In genomic region chr12:6201199-6201608, GRCh38 we compare ENCODE assay signal across 8 cellular contexts. TPM values are rescaled to one million over a fixed set of nuclear protein-coding genes. Genes with fewer than 3 reads are reported as not detected.
DNase-seq lines count a peak whose midpoint lies in the region; ATAC-seq and TF ChIP-seq lines count a peak whose summit lies in the region.

No MANE protein-coding gene starts in this region.

- H3K4me3 Mint-ChIP-seq in T-helper 17 cell, result peak overlapping the region; percentile 50

- H3K36me3 ChIP-seq in gastrocnemius medialis, result no peaks in the 10 kb centered on the region

- DNase-seq in NCI-H82 (lab: John Stamatoyannopoulos, UW) (peak; percentile 44), NCI-H82 treated with DMSO at 0.1 percent for 48 hours (lab: John Stamatoyannopoulos, UW; ENCODE audit: unreplicated experiment) (no peak), T-helper 17 cell (no peak), left cardiac atrium (peak; percentile 42), gastrocnemius medialis (no peak), cortex of kidney (lab: John Stamatoyannopoulos, UW) (no peak)

- H3K4me1 Mint-ChIP-seq in T-helper 17 cell, result peaks cover 16% of the 10 kb centered on the region

- no peak overlapping the region for H3K27ac Mint-ChIP-seq in T-helper 17 cell

- H3K9me3 ChIP-seq in T-helper 17 cell (ENCODE audit: control insufficient read depth, low read length, poor library complexity, severe bottlenecking) (no peaks in the 10 kb centered on the region), gastrocnemius medialis (no peaks in the 10 kb centered on the region)

- peaks cover 63% of the 10 kb centered on the region for H3K27me3 Mint-ChIP-seq in T-helper 17 cell

- in situ Hi-C loops in gastrocnemius medialis (cut with MboI; ENCODE audit: low sequenced_read_pairs in 4 of 4), result no loop called here

- intact Hi-C loops in left cardiac atrium (cut with DNase I) (no loop called here), gastrocnemius medialis (cut with DNase I; ENCODE audit: low total_unique reads) (no loop called here)

- peaks cover 21 to 39% of the 10 kb centered on the region in 2 donors for H3K4me1 ChIP-seq in gastrocnemius medialis

- H3K27me3 ChIP-seq in gastrocnemius medialis, result no peaks in the 10 kb centered on the region

- H3K4me3 ChIP-seq in gastrocnemius medialis, result peak overlapping the region; percentile 52 to 90 (median 68)

- H3K27ac ChIP-seq in gastrocnemius medialis, result peak overlapping the region; percentile 70 to 85 (median 82)

- peaks cover 13% of the 10 kb centered on the region for H3K36me3 Mint-ChIP-seq in T-helper 17 cell (ENCODE audit: low read depth)

- TF ChIP-seq CTCF in gastrocnemius medialis (IDR thresholded peaks at IDR 0.05 in 4 of 5, conservative IDR thresholded peaks at IDR 0.05 in 1 of 5), result no peak

- ATAC-seq in T-helper 17 cell (no peak), left cardiac atrium (peak; percentile 7 to 34), gastrocnemius medialis (peak; percentile 14 to 17), HG03108 (IDR thresholded peaks at IDR 0.05; ENCODE audit: unreplicated experiment) (no peak), GM21447 (IDR thresholded peaks at IDR 0.05; ENCODE audit: unreplicated experiment) (no peak)

- TF ChIP-seq POLR2A in gastrocnemius medialis (IDR thresholded peaks at IDR 0.05), result peak in 1 of 2 donors; percentile 20

RNA-seq across cellular contexts. Expression of gene CD9, which starts 1.0 kb away (rescaled TPM):
- total RNA-seq in T-helper 17 cell (10 to 100 TPM in 1 of 2 donors, 1 to 10 TPM in 1; 2.4 to 28.0 TPM), left cardiac atrium (100 to 1,000 TPM in 1 of 2 donors, 10 to 100 TPM in 1; 55.1 to 167 TPM), gastrocnemius medialis (10 to 100 TPM; 26.7 to 50.6 (median 48.4) TPM)

Comparison
In these comparisons a context has a peak if more than half of its experiments do, and no peak if none do; other contexts are left out.
1. DNase-seq: peak in NCI-H82 (single experiment) and left cardiac atrium (single experiment); none in NCI-H82 treated with DMSO at 0.1 percent for 48 hours (single experiment), T-helper 17 cell (0 of 3), gastrocnemius medialis (0 of 2) and cortex of kidney (single experiment).
2. ATAC-seq: peak in left cardiac atrium (2 of 2) and gastrocnemius medialis (2 of 2); none in T-helper 17 cell (single experiment), HG03108 (single experiment) and GM21447 (single experiment).